ENCODE assay signal across 27 cellular contexts in genomic region chr6:86205980-86206379, GRCh38.
"Had no signal": no experiment of that assay in that cellular context is flagged by ENCODE, and none has a peak within 500 bp of the region (broad histone marks: within the 10 kb centered on the region; RNA-seq: fewer than 3 reads in every experiment).

No MANE protein-coding gene starts in this region.

- H3K27ac ChIP-seq: stomach, suprapubic skin, testis, thoracic aorta, thyroid gland, tibial artery, tibial nerve, transverse colon, upper lobe of left lung, upper lobe of right lung, uterus, vagina had no signal

- H3K9me3 ChIP-seq: stomach, testis, thoracic aorta, thyroid gland, tibial artery, transverse colon, upper lobe of left lung, upper lobe of right lung, uterus, vagina had no signal

- FAIRE-seq: urothelium cell line had no signal

- ATAC-seq: stimulated activated effector memory CD8-positive, alpha-beta T cell treated with anti-CD3 and anti-CD28 coated beads, Interleukin-12 subunit alpha, Interleukin-12 subunit beta, amount 100 ng/mL, for 72 hours; stimulated activated memory B cell treated with anti-CD40 and anti-IgM and Interleukin-4, amounts not matched to agents 10 μg/mL and 1 μg/mL and 100 μg/mL, for 72 hours; stimulated activated naive B cell treated with anti-CD40 and anti-IgM and Interleukin-4, amounts not matched to agents 10 μg/mL and 1 μg/mL and 100 μg/mL, for 72 hours; stimulated activated naive CD8-positive, alpha-beta T cell treated with anti-CD3 and anti-CD28 coated beads, Interleukin-15, amount 100 ng/mL, for 72 hours; stimulated activated naive CD8-positive, alpha-beta T cell treated with anti-CD3 and anti-CD28 coated beads, Interleukin-15, Interleukin-2, amounts not matched to agents 100 U/mL and 50 U/mL, for 24 hours; upper lobe of right lung had no signal

- H3K4me1 ChIP-seq: stomach, suprapubic skin, testis, thyroid gland, tibial nerve, transverse colon, upper lobe of left lung, upper lobe of right lung, uterus, vagina had no signal

- H3K4me3 ChIP-seq: stomach, suprapubic skin, testis, thoracic aorta, thyroid gland, tibial artery, tibial nerve, transverse colon, upper lobe of left lung, upper lobe of right lung, uterus, vagina had no signal

- H3K36me3 ChIP-seq: stomach, suprapubic skin, thoracic aorta, thyroid gland, tibial artery, tibial nerve, transverse colon, upper lobe of left lung, upper lobe of right lung, uterus, vagina had no signal

- DNase-seq: stimulated activated CD4-positive, alpha-beta T cell treated with anti-CD3 and anti-CD28 coated beads, Interleukin-2, amount 100 ng/mL, for 48 hours; stimulated activated CD4-positive, alpha-beta T cell treated with anti-CD3 and anti-CD28 coated beads, Interleukin-4, amount 100 ng/mL, for 1 hour; stimulated activated CD4-positive, alpha-beta T cell treated with anti-CD3 and anti-CD28 coated beads, Interleukin-4, amount 100 ng/mL, for 24 hours; stimulated activated CD4-positive, alpha-beta T cell treated with anti-CD3 and anti-CD28 coated beads, Interleukin-4, amount 100 ng/mL, for 4 hours; stimulated activated CD8-positive, alpha-beta memory T cell treated with anti-CD3 and anti-CD28 coated beads, Interleukin-4, amount 100 ng/mL, for 48 hours; stimulated activated naive B cell treated with anti-CD40 and anti-IgM and Interleukin-4, amounts not matched to agents 10 μg/mL and 1 μg/mL and 100 μg/mL, for 72 hours; stimulated activated naive CD4-positive, alpha-beta T cell; stimulated activated naive CD4-positive, alpha-beta T cell treated with Interleukin-2 at 50 U/mL for 16 hours; stimulated activated naive CD8-positive, alpha-beta T cell treated with anti-CD3 and anti-CD28 coated beads, Interleukin-15, amount 100 ng/mL, for 72 hours; stimulated activated naive CD8-positive, alpha-beta T cell treated with anti-CD3 and anti-CD28 coated beads, Interleukin-15, Interleukin-2, amounts not matched to agents 100 U/mL and 50 U/mL, for 24 hours; stomach; substantia nigra; testis; thyroid gland; tibial artery; transverse colon; trophoblast cell; upper lobe of right lung; uterus had no signal
